ENCODE assay signal across 1 cellular context in the genomic region with DNA sequence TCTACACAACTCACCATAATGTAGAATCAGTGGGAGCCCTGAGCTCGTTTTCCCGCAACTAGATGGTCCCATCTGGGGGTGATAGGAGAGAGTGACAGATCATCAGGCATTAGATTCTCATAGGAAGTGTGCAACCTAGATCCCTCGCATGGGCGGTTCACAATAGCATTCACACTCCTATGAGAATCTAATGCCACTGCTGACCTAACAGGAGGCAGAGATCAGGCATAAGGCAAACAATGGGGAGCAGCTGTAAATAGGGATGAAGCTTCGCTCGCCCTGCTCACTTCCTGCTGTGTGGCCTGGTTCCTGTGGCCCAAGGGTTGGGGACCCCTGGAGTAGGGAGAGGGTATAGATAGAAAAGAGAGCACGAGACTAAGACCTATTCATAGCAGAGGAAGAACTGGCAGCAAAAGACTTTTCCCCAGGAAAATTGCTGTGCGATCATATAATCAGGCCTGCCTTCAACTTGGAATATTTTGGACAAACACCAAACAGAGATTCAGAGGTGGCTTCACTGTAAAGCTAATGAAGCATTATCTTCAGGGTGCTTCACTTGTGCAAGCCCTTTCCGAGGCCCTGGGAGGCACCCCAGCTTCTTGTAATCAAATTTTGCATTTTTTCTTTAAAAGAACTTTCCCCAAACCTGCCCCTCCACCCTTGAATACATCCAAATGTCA.
TF ChIP-seq lines count a peak whose summit lies in the region.

No MANE protein-coding gene starts in this region.

TF ChIP-seq in HepG2, 621 proteins besides CTCF, POLR2A, EP300 and RAD21 (continued from another document and continues in another):
- TF ChIP-seq, protein P1, sequence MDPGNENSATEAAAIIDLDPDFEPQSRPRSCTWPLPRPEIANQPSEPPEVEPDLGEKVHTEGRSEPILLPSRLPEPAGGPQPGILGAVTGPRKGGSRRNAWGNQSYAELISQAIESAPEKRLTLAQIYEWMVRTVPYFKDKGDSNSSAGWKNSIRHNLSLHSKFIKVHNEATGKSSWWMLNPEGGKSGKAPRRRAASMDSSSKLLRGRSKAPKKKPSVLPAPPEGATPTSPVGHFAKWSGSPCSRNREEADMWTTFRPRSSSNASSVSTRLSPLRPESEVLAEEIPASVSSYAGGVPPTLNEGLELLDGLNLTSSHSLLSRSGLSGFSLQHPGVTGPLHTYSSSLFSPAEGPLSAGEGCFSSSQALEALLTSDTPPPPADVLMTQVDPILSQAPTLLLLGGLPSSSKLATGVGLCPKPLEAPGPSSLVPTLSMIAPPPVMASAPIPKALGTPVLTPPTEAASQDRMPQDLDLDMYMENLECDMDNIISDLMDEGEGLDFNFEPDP (CRISPR knock-in tag; conservative IDR thresholded peaks at IDR 0.05), result no peak
- TF ChIP-seq, protein P2, sequence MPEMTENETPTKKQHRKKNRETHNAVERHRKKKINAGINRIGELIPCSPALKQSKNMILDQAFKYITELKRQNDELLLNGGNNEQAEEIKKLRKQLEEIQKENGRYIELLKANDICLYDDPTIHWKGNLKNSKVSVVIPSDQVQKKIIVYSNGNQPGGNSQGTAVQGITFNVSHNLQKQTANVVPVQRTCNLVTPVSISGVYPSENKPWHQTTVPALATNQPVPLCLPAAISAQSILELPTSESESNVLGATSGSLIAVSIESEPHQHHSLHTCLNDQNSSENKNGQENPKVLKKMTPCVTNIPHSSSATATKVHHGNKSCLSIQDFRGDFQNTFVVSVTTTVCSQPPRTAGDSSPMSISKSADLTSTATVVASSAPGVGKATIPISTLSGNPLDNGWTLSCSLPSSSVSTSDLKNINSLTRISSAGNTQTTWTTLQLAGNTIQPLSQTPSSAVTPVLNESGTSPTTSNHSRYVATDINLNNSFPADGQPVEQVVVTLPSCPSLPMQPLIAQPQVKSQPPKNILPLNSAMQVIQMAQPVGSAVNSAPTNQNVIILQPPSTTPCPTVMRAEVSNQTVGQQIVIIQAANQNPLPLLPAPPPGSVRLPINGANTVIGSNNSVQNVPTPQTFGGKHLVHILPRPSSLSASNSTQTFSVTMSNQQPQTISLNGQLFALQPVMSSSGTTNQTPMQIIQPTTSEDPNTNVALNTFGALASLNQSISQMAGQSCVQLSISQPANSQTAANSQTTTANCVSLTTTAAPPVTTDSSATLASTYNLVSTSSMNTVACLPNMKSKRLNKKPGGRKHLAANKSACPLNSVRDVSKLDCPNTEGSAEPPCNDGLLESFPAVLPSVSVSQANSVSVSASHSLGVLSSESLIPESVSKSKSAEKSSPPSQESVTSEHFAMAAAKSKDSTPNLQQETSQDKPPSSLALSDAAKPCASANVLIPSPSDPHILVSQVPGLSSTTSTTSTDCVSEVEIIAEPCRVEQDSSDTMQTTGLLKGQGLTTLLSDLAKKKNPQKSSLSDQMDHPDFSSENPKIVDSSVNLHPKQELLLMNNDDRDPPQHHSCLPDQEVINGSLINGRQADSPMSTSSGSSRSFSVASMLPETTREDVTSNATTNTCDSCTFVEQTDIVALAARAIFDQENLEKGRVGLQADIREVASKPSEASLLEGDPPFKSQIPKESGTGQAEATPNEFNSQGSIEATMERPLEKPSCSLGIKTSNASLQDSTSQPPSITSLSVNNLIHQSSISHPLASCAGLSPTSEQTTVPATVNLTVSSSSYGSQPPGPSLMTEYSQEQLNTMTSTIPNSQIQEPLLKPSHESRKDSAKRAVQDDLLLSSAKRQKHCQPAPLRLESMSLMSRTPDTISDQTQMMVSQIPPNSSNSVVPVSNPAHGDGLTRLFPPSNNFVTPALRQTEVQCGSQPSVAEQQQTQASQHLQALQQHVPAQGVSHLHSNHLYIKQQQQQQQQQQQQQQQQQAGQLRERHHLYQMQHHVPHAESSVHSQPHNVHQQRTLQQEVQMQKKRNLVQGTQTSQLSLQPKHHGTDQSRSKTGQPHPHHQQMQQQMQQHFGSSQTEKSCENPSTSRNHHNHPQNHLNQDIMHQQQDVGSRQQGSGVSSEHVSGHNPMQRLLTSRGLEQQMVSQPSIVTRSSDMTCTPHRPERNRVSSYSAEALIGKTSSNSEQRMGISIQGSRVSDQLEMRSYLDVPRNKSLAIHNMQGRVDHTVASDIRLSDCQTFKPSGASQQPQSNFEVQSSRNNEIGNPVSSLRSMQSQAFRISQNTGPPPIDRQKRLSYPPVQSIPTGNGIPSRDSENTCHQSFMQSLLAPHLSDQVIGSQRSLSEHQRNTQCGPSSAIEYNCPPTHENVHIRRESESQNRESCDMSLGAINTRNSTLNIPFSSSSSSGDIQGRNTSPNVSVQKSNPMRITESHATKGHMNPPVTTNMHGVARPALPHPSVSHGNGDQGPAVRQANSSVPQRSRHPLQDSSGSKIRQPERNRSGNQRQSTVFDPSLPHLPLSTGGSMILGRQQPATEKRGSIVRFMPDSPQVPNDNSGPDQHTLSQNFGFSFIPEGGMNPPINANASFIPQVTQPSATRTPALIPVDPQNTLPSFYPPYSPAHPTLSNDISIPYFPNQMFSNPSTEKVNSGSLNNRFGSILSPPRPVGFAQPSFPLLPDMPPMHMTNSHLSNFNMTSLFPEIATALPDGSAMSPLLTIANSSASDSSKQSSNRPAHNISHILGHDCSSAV (CRISPR knock-in tag; IDR thresholded peaks at IDR 0.05; ENCODE audit: borderline replicate concordance), result no peak
- TF ChIP-seq ZBTB20 (CRISPR knock-in tag; IDR thresholded peaks at IDR 0.05; ENCODE audit: borderline replicate concordance, low read depth) (no peak; the same call in 1 of the 2 replicates), RAD51 (IDR thresholded peaks at IDR 0.05; ENCODE audit: borderline replicate concordance) (no peak), PHF5A (CRISPR knock-in tag; IDR thresholded peaks at IDR 0.05; ENCODE audit: low read depth, unreplicated experiment) (no peak), ZNF841 (CRISPR knock-in tag; IDR thresholded peaks at IDR 0.05; ENCODE audit: borderline replicate concordance) (no peak), ETV5 (CRISPR knock-in tag; IDR thresholded peaks at IDR 0.05; ENCODE audit: borderline replicate concordance) (peak; percentile 71; the same call in 1 of the 2 replicates), HMG20A (CRISPR knock-in tag; IDR thresholded peaks at IDR 0.05; ENCODE audit: borderline replicate concordance) (no peak), SNAPC2 (CRISPR knock-in tag; IDR thresholded peaks at IDR 0.05) (no peak), MIER2 (CRISPR knock-in tag; IDR thresholded peaks at IDR 0.05) (0 out of 2 replicates have a peak, but pooled peaks have one; percentile 42), ZMYM4 (CRISPR knock-in tag; IDR thresholded peaks at IDR 0.05) (peak; percentile 88), SMAD3 (CRISPR knock-in tag; IDR thresholded peaks at IDR 0.05) (no peak), JUNB (CRISPR knock-in tag; IDR thresholded peaks at IDR 0.05; ENCODE audit: borderline replicate concordance) (no peak), BHLHE40 (IDR thresholded peaks at IDR 0.05; ENCODE audit: low read length) (no peak), ZNF292 (CRISPR knock-in tag; IDR thresholded peaks at IDR 0.05; ENCODE audit: borderline replicate concordance, low read depth) (peak; percentile 41; the same call in 1 of the 2 replicates), ZNF136 (CRISPR knock-in tag; IDR thresholded peaks at IDR 0.05; ENCODE audit: low read depth) (peak; percentile 60; the same call in 1 of the 2 replicates), JUN (CRISPR knock-in tag; IDR thresholded peaks at IDR 0.05) (no peak), ADNP (CRISPR knock-in tag; IDR thresholded peaks at IDR 0.05) (no peak), ZNF256 (CRISPR knock-in tag; conservative IDR thresholded peaks at IDR 0.05) (no peak), ZKSCAN1 (IDR thresholded peaks at IDR 0.05; ENCODE audit: low read length) (no peak), PHF20 (CRISPR knock-in tag; IDR thresholded peaks at IDR 0.05) (no peak; the same call in 1 of the 2 replicates), NR3C1 (CRISPR knock-in tag; IDR thresholded peaks at IDR 0.05) (no peak)
- TF ChIP-seq, protein P3, sequence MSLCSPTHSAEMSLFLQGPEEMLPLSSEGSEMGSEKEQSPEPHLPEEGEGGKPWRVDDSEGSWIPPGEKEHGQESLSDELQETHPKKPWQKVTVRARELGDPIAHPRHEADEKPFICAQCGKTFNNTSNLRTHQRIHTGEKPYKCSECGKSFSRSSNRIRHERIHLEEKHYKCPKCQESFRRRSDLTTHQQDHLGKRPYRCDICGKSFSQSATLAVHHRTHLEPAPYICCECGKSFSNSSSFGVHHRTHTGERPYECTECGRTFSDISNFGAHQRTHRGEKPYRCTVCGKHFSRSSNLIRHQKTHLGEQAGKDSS (CRISPR knock-in tag; IDR thresholded peaks at IDR 0.05; ENCODE audit: borderline replicate concordance, low read depth), result no peak
- TF ChIP-seq, protein P4, sequence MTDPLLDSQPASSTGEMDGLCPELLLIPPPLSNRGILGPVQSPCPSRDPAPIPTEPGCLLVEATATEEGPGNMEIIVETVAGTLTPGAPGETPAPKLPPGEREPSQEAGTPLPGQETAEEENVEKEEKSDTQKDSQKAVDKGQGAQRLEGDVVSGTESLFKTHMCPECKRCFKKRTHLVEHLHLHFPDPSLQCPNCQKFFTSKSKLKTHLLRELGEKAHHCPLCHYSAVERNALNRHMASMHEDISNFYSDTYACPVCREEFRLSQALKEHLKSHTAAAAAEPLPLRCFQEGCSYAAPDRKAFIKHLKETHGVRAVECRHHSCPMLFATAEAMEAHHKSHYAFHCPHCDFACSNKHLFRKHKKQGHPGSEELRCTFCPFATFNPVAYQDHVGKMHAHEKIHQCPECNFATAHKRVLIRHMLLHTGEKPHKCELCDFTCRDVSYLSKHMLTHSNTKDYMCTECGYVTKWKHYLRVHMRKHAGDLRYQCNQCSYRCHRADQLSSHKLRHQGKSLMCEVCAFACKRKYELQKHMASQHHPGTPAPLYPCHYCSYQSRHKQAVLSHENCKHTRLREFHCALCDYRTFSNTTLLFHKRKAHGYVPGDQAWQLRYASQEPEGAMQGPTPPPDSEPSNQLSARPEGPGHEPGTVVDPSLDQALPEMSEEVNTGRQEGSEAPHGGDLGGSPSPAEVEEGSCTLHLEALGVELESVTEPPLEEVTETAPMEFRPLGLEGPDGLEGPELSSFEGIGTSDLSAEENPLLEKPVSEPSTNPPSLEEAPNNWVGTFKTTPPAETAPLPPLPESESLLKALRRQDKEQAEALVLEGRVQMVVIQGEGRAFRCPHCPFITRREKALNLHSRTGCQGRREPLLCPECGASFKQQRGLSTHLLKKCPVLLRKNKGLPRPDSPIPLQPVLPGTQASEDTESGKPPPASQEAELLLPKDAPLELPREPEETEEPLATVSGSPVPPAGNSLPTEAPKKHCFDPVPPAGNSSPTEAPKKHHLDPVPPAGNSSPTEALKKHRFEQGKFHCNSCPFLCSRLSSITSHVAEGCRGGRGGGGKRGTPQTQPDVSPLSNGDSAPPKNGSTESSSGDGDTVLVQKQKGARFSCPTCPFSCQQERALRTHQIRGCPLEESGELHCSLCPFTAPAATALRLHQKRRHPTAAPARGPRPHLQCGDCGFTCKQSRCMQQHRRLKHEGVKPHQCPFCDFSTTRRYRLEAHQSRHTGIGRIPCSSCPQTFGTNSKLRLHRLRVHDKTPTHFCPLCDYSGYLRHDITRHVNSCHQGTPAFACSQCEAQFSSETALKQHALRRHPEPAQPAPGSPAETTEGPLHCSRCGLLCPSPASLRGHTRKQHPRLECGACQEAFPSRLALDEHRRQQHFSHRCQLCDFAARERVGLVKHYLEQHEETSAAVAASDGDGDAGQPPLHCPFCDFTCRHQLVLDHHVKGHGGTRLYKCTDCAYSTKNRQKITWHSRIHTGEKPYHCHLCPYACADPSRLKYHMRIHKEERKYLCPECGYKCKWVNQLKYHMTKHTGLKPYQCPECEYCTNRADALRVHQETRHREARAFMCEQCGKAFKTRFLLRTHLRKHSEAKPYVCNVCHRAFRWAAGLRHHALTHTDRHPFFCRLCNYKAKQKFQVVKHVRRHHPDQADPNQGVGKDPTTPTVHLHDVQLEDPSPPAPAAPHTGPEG (CRISPR knock-in tag; IDR thresholded peaks at IDR 0.05), result no peak
- TF ChIP-seq, protein P5, sequence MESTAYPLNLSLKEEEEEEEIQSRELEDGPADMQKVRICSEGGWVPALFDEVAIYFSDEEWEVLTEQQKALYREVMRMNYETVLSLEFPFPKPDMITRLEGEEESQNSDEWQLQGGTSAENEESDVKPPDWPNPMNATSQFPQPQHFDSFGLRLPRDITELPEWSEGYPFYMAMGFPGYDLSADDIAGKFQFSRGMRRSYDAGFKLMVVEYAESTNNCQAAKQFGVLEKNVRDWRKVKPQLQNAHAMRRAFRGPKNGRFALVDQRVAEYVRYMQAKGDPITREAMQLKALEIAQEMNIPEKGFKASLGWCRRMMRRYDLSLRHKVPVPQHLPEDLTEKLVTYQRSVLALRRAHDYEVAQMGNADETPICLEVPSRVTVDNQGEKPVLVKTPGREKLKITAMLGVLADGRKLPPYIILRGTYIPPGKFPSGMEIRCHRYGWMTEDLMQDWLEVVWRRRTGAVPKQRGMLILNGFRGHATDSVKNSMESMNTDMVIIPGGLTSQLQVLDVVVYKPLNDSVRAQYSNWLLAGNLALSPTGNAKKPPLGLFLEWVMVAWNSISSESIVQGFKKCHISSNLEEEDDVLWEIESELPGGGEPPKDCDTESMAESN (CRISPR knock-in tag; conservative IDR thresholded peaks at IDR 0.05), result no peak
- TF ChIP-seq, protein P6, sequence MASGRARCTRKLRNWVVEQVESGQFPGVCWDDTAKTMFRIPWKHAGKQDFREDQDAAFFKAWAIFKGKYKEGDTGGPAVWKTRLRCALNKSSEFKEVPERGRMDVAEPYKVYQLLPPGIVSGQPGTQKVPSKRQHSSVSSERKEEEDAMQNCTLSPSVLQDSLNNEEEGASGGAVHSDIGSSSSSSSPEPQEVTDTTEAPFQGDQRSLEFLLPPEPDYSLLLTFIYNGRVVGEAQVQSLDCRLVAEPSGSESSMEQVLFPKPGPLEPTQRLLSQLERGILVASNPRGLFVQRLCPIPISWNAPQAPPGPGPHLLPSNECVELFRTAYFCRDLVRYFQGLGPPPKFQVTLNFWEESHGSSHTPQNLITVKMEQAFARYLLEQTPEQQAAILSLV (CRISPR knock-in tag; IDR thresholded peaks at IDR 0.05; ENCODE audit: borderline replicate concordance), result peak; percentile 41; the same call in 1 of the 2 replicates
- TF ChIP-seq, protein P7, sequence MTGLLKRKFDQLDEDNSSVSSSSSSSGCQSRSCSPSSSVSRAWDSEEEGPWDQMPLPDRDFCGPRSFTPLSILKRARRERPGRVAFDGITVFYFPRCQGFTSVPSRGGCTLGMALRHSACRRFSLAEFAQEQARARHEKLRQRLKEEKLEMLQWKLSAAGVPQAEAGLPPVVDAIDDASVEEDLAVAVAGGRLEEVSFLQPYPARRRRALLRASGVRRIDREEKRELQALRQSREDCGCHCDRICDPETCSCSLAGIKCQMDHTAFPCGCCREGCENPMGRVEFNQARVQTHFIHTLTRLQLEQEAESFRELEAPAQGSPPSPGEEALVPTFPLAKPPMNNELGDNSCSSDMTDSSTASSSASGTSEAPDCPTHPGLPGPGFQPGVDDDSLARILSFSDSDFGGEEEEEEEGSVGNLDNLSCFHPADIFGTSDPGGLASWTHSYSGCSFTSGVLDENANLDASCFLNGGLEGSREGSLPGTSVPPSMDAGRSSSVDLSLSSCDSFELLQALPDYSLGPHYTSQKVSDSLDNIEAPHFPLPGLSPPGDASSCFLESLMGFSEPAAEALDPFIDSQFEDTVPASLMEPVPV (CRISPR knock-in tag; IDR thresholded peaks at IDR 0.05), result no peak
- TF ChIP-seq, protein P8, sequence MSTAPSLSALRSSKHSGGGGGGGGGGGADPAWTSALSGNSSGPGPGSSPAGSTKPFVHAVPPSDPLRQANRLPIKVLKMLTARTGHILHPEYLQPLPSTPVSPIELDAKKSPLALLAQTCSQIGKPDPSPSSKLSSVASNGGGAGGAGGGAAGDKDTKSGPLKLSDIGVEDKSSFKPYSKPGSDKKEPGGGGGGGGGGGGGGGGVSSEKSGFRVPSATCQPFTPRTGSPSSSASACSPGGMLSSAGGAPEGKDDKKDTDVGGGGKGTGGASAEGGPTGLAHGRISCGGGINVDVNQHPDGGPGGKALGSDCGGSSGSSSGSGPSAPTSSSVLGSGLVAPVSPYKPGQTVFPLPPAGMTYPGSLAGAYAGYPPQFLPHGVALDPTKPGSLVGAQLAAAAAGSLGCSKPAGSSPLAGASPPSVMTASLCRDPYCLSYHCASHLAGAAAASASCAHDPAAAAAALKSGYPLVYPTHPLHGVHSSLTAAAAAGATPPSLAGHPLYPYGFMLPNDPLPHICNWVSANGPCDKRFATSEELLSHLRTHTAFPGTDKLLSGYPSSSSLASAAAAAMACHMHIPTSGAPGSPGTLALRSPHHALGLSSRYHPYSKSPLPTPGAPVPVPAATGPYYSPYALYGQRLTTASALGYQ (CRISPR knock-in tag; IDR thresholded peaks at IDR 0.05), result peak; percentile 58; the same call in 1 of the 2 replicates
